In genomic region chr16:25110392-25110947, GRCh38 we compare ENCODE assay signal across 8 cellular contexts. TPM values are rescaled to one million over a fixed set of nuclear protein-coding genes. Genes with fewer than 3 reads are reported as not detected.
DNase-seq lines count a peak whose midpoint lies in the region; ATAC-seq and TF ChIP-seq lines count a peak whose summit lies in the region.

No MANE protein-coding gene starts in this region.

- TF ChIP-seq POLR2A in esophagus muscularis mucosa (IDR thresholded peaks at IDR 0.05; ENCODE audit: low read depth) = no peak

- H3F3A ChIP-seq in SU-DHL-6 (ENCODE audit: insufficient read depth) = no peaks in the 10 kb centered on the region

- H3K36me3 ChIP-seq in SU-DHL-6 (ENCODE audit: low read length) (no peaks in the 10 kb centered on the region), esophagus muscularis mucosa (peaks cover 0 to 11% (median 8%) of the 10 kb centered on the region in 4 donors)

- no peak for TF ChIP-seq EP300 in esophagus muscularis mucosa (IDR thresholded peaks at IDR 0.05)

- peak overlapping the region; percentile 36 for H3K27ac ChIP-seq in SU-DHL-6 (ENCODE audit: low read depth, low read length)
- peak overlapping the region; percentile 84 to 85 (median 84) for H3K27ac ChIP-seq in esophagus muscularis mucosa (replicated peaks in 1 of 4)

- H3K9me3 ChIP-seq in SU-DHL-6 (ENCODE audit: insufficient read depth, low read length) (no peaks in the 10 kb centered on the region), esophagus muscularis mucosa (no peaks in the 10 kb centered on the region)

- 31% methylated on average over 7 of the region's 7 CpGs for WGBS in esophagus muscularis mucosa

- H3K4me3 ChIP-seq in SU-DHL-6 (ENCODE audit: insufficient read depth, low read length, poor library complexity, severe bottlenecking) (peak overlapping the region; percentile 67), esophagus muscularis mucosa (peak overlapping the region; percentile 83 to 97 (median 91)), skeletal muscle cell (ENCODE audit: low read depth, low read length) (peak overlapping the region; percentile 98)

- H3K9ac ChIP-seq in SU-DHL-6 (ENCODE audit: low read length) = peak overlapping the region; percentile 62

- no peaks in the 10 kb centered on the region for H3K9me2 ChIP-seq in SU-DHL-6 (replicated peaks; ENCODE audit: insufficient read depth, low read length)

- H3K27me3 ChIP-seq in SU-DHL-6 (ENCODE audit: low read length) (no peaks in the 10 kb centered on the region), esophagus muscularis mucosa (no peaks in the 10 kb centered on the region)

- TF ChIP-seq CTCF in SU-DHL-6 (IDR thresholded peaks at IDR 0.05; ENCODE audit: insufficient read depth, low read length, poor library complexity, severe bottlenecking) (no peak), esophagus muscularis mucosa (IDR thresholded peaks at IDR 0.05) (no peak)

- peak overlapping the region; percentile 8 for H2AFZ ChIP-seq in SU-DHL-6 (ENCODE audit: low read depth, low read length, severe bottlenecking)

- ATAC-seq in HG03342 (IDR thresholded peaks at IDR 0.05; ENCODE audit: unreplicated experiment) = no peak

- DNase-seq in activated CD4-positive, alpha-beta T cell treated with anti-CD3 and anti-CD28 coated beads for 48 hours = peak; percentile 75
- no peak for DNase-seq in activated CD4-positive, alpha-beta T cell treated with anti-CD3 and anti-CD28 coated beads for 1 hour
- DNase-seq in esophagus muscularis mucosa (ENCODE audit: extremely low spot score) (no peak), skeletal muscle cell (ENCODE audit: low read depth) (no peak), midbrain (lab: John Stamatoyannopoulos, UW) (no peak), kidney glomerular epithelial cell (lab: John Stamatoyannopoulos, UW) (no peak)

- peaks cover 40 to 73% (median 56%) of the 10 kb centered on the region in 4 donors for H3K4me1 ChIP-seq in esophagus muscularis mucosa

- peaks cover 19% of the 10 kb centered on the region for H3K79me2 ChIP-seq in SU-DHL-6 (ENCODE audit: insufficient read depth, low read length)

- peak overlapping the region; percentile 92 for H3K4me2 ChIP-seq in SU-DHL-6 (ENCODE audit: low read depth, low read length, poor library complexity, severe bottlenecking)

- intact Hi-C loops in esophagus muscularis mucosa (cut with DNase I) = loop anchor here (10.0 kb wide), 1 partner anchor 144 kb away; the partner anchor contains the start of gene ZKSCAN2

- H4K20me1 ChIP-seq in SU-DHL-6 (ENCODE audit: low read depth, low read length) = no peaks in the 10 kb centered on the region

RNA-seq across cellular contexts. Expression of gene LCMT1, which starts 1.1 kb away (rescaled TPM):
- total RNA-seq in esophagus muscularis mucosa = 10 to 100 TPM; 10.8 to 24.5 (median 18.0) TPM
